Comparison of ENCODE assay signal across 8 cellular contexts in the genomic region with DNA sequence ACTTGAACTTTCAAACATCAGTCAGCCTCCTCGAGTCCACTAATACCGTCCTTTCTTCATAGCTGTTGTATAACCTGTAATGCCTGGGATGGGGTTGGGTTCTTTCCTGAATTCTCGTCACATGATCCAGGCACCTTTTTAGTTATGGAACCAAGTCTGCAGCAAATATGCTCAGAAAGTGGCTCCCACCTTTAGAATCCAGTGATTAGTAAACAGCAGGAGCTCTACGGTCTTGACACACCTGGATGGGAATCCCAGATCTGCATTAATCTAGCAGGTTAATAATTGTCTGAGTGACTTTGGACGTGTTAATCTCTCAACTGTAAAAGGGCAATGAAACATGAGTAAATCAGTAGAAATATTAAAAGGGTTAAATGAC.
A peak's percentile ranks its signal among the peaks of the same experiment; 100 is the strongest.
DNase-seq lines count a peak whose midpoint lies in the region; ATAC-seq and TF ChIP-seq lines count a peak whose summit lies in the region.

No MANE protein-coding gene starts in this region.

- H3K27me3 ChIP-seq in WERI-Rb-1 (ENCODE audit: insufficient read depth, low read depth, severe bottlenecking) (no peaks in the 10 kb centered on the region), iPS-15b (ENCODE audit: control insufficient read depth, insufficient read depth, low read length) (peaks cover 15% of the 10 kb centered on the region)

- no peaks in the 10 kb centered on the region for H3K9me3 Mint-ChIP-seq in stimulated activated effector memory CD8-positive, alpha-beta T cell treated with anti-CD3 and anti-CD28 coated beads, Interleukin-12 subunit alpha, Interleukin-12 subunit beta, amount 100 ng/mL, for 72 hours

- H3K4me3 Mint-ChIP-seq in stimulated activated effector memory CD8-positive, alpha-beta T cell treated with anti-CD3 and anti-CD28 coated beads, Interleukin-12 subunit alpha, Interleukin-12 subunit beta, amount 100 ng/mL, for 72 hours, result peak overlapping the region; percentile 90

- TF ChIP-seq CTCF in WERI-Rb-1 (IDR thresholded peaks at IDR 0.05; ENCODE audit: low read depth, low read length), result no peak

- no peak overlapping the region for H3K27ac ChIP-seq in WERI-Rb-1

- no peak for ATAC-seq in stimulated activated effector memory CD8-positive, alpha-beta T cell treated with anti-CD3 and anti-CD28 coated beads, Interleukin-12 subunit alpha, Interleukin-12 subunit beta, amount 100 ng/mL, for 72 hours

- H3K9me3 ChIP-seq in WERI-Rb-1 (ENCODE audit: severe bottlenecking) (no peaks in the 10 kb centered on the region), iPS-15b (ENCODE audit: control insufficient read depth, insufficient read depth, low read length) (no peaks in the 10 kb centered on the region)

- DNase-seq in NCI-H510A treated with DMSO at 0.1 percent for 48 hours (lab: John Stamatoyannopoulos, UW) (peak; percentile 52), NCI-H510A (lab: John Stamatoyannopoulos, UW) (no peak), WERI-Rb-1 (no peak), NCI-H1436 (lab: John Stamatoyannopoulos, UW) (no peak), COR-L47 (lab: John Stamatoyannopoulos, UW) (no peak)
- no peak for DNase-seq in stimulated activated effector memory CD8-positive, alpha-beta T cell treated with anti-CD3 and anti-CD28 coated beads, Interleukin-12 subunit alpha, Interleukin-12 subunit beta, amount 100 ng/mL, for 72 hours (ENCODE audit: low spot score in 2 of 2)
- DNase-seq in stimulated activated CD4-positive, alpha-beta T cell treated with anti-CD3 and anti-CD28 coated beads, Interleukin-1b, Interleukin-23, amount 100 ng/mL, for 48 hours, result no peak

- no peaks in the 10 kb centered on the region for H3K36me3 ChIP-seq in WERI-Rb-1
- H3K36me3 ChIP-seq in iPS-15b (ENCODE audit: control insufficient read depth, insufficient read depth, low read length), result no peaks in the 10 kb centered on the region

- H3K36me3 Mint-ChIP-seq in stimulated activated effector memory CD8-positive, alpha-beta T cell treated with anti-CD3 and anti-CD28 coated beads, Interleukin-12 subunit alpha, Interleukin-12 subunit beta, amount 100 ng/mL, for 72 hours, result no peaks in the 10 kb centered on the region

- H3K4me1 ChIP-seq in iPS-15b (ENCODE audit: control insufficient read depth, insufficient read depth, low read length), result peaks cover 4% of the 10 kb centered on the region

- H3K9ac ChIP-seq in iPS-15b (ENCODE audit: low read depth, low read length), result no peak overlapping the region

- H3K4me3 ChIP-seq in WERI-Rb-1 (ENCODE audit: low read depth, low read length) (peak overlapping the region; percentile 63), iPS-15b (ENCODE audit: low read depth, low read length) (peak overlapping the region; percentile 63)

- H3K4me1 Mint-ChIP-seq in stimulated activated effector memory CD8-positive, alpha-beta T cell treated with anti-CD3 and anti-CD28 coated beads, Interleukin-12 subunit alpha, Interleukin-12 subunit beta, amount 100 ng/mL, for 72 hours, result peaks cover 14% of the 10 kb centered on the region

- H3K27ac Mint-ChIP-seq in stimulated activated effector memory CD8-positive, alpha-beta T cell treated with anti-CD3 and anti-CD28 coated beads, Interleukin-12 subunit alpha, Interleukin-12 subunit beta, amount 100 ng/mL, for 72 hours, result peak overlapping the region; percentile 50
